In genomic region chr6:136654086-136654485, GRCh38 we compare ENCODE assay signal across 28 cellular contexts.
DNase-seq lines count a peak whose midpoint lies in the region; ATAC-seq and TF ChIP-seq lines count a peak whose summit lies in the region.
"Had no signal": no experiment of that assay in that cellular context is flagged by ENCODE, and none has a peak within 500 bp of the region (broad histone marks: within the 10 kb centered on the region; RNA-seq: fewer than 3 reads in every experiment).

No MANE protein-coding gene starts in this region.

- H3K27me3 Mint-ChIP-seq in CD4-positive, CD25-positive, alpha-beta regulatory T cell, result no peaks in the 10 kb centered on the region
- no peaks in the 10 kb centered on the region for H3K27me3 Mint-ChIP-seq in endodermal cell (ENCODE audit: insufficient read depth)
- H3K27me3 Mint-ChIP-seq in neural crest cell (ENCODE audit: low read depth), result no peaks in the 10 kb centered on the region
- H3K27me3 Mint-ChIP-seq: activated CD8-positive, alpha-beta memory T cell treated with anti-CD3 and anti-CD28 coated beads, Interleukin-2, amount 10 ng/mL, durations not matched to agents 7 days and 5 days; CD4-positive, alpha-beta memory T cell; stimulated activated memory B cell treated with anti-CD40 and anti-IgM and Interleukin-4, amounts not matched to agents 10 μg/mL and 1 μg/mL and 100 μg/mL, for 72 hours had no signal

- peak overlapping the region in 2 of 3 donors; percentile 15 to 57 for H3K27ac Mint-ChIP-seq in CD4-positive, CD25-positive, alpha-beta regulatory T cell
- H3K27ac Mint-ChIP-seq in endodermal cell (no peak overlapping the region), neural crest cell (ENCODE audit: unreplicated experiment) (no peak overlapping the region)
- H3K27ac Mint-ChIP-seq: activated CD8-positive, alpha-beta memory T cell treated with anti-CD3 and anti-CD28 coated beads, Interleukin-2, amount 10 ng/mL, durations not matched to agents 7 days and 5 days; activated naive CD4-positive, alpha-beta T cell treated with anti-CD3 and anti-CD28 coated beads for 36 hours; CD4-positive, alpha-beta memory T cell; natural killer cell; stimulated activated memory B cell treated with anti-CD40 and anti-IgM and Interleukin-4, amounts not matched to agents 10 μg/mL and 1 μg/mL and 100 μg/mL, for 72 hours had no signal

- peak overlapping the region; percentile 1 for H3K27ac ChIP-seq in CD4-positive, CD25-positive, alpha-beta regulatory T cell (ENCODE audit: insufficient read depth, low read length, poor library complexity, severe bottlenecking)
- no peak overlapping the region for H3K27ac ChIP-seq in endodermal cell (ENCODE audit: low read depth, low read length)
- no peak overlapping the region for H3K27ac ChIP-seq in vagina
- H3K27ac ChIP-seq: dorsolateral prefrontal cortex, HL-60, uterus had no signal

- POLR2A ChIA-PET in HEK293T (lab: Yijun Ruan, JAX), result no interaction called here

- TF ChIP-seq POLR2A in vagina (IDR thresholded peaks at IDR 0.05), result no peak

- H3K27me3 ChIP-seq in CD4-positive, CD25-positive, alpha-beta regulatory T cell (ENCODE audit: control insufficient read depth, insufficient read depth, low read length), result no peaks in the 10 kb centered on the region
- H3K27me3 ChIP-seq in endodermal cell (ENCODE audit: control insufficient read depth, insufficient read depth, low read length, poor library complexity, severe bottlenecking), result no peaks in the 10 kb centered on the region
- no peaks in the 10 kb centered on the region for H3K27me3 ChIP-seq in vagina
- H3K27me3 ChIP-seq: dorsolateral prefrontal cortex, uterus had no signal

- H3K4me3 ChIP-seq in CD4-positive, CD25-positive, alpha-beta regulatory T cell (ENCODE audit: low read depth, low read length), result no peak overlapping the region
- H3K4me3 ChIP-seq in endodermal cell (ENCODE audit: low read length) (no peak overlapping the region), vagina (no peak overlapping the region)
- H3K4me3 ChIP-seq: dorsolateral prefrontal cortex, uterus had no signal

- intact Hi-C loops in vagina (cut with DNase I), result no loop called here

- H3K9ac ChIP-seq in endodermal cell (ENCODE audit: extremely low read depth, low read length, poor library complexity, severe bottlenecking), result no peak overlapping the region

- WGBS in endodermal cell (ENCODE audit: insufficient coverage in 1 of 2, insufficient read length in 1 of 2), 2 experiments, result 90 to 100% methylated on average over 1 to 2 of the region's 2 CpGs

- no peak overlapping the region for H3K4me3 Mint-ChIP-seq in CD4-positive, CD25-positive, alpha-beta regulatory T cell
- H3K4me3 Mint-ChIP-seq in endodermal cell (no peak overlapping the region), neural crest cell (no peak overlapping the region)
- H3K4me3 Mint-ChIP-seq: activated CD8-positive, alpha-beta memory T cell treated with anti-CD3 and anti-CD28 coated beads, Interleukin-2, amount 10 ng/mL, durations not matched to agents 7 days and 5 days; activated naive CD4-positive, alpha-beta T cell treated with anti-CD3 and anti-CD28 coated beads for 36 hours; CD4-positive, alpha-beta memory T cell; natural killer cell; stimulated activated memory B cell treated with anti-CD40 and anti-IgM and Interleukin-4, amounts not matched to agents 10 μg/mL and 1 μg/mL and 100 μg/mL, for 72 hours had no signal

- no peaks in the 10 kb centered on the region for H3K9me3 Mint-ChIP-seq in CD4-positive, CD25-positive, alpha-beta regulatory T cell
- no peaks in the 10 kb centered on the region for H3K9me3 Mint-ChIP-seq in endodermal cell
- H3K9me3 Mint-ChIP-seq in neural crest cell, result no peaks in the 10 kb centered on the region
- H3K9me3 Mint-ChIP-seq: activated naive CD4-positive, alpha-beta T cell treated with anti-CD3 and anti-CD28 coated beads for 36 hours; natural killer cell; stimulated activated memory B cell treated with anti-CD40 and anti-IgM and Interleukin-4, amounts not matched to agents 10 μg/mL and 1 μg/mL and 100 μg/mL, for 72 hours had no signal

- no peaks in the 10 kb centered on the region for H3K9me3 ChIP-seq in CD4-positive, CD25-positive, alpha-beta regulatory T cell (ENCODE audit: control insufficient read depth in 2 of 2, low read length in 2 of 2)
- H3K9me3 ChIP-seq in endodermal cell (ENCODE audit: control insufficient read depth, low read length), result no peaks in the 10 kb centered on the region
- no peaks in the 10 kb centered on the region for H3K9me3 ChIP-seq in vagina
- H3K9me3 ChIP-seq: uterus had no signal

- TF ChIP-seq CTCF in endodermal cell (conservative IDR thresholded peaks at IDR 0.05) (peak; percentile 66), neural crest cell (conservative IDR thresholded peaks at IDR 0.05) (peak; percentile 45), vagina (IDR thresholded peaks at IDR 0.05) (no peak)

- peaks cover 67% of the 10 kb centered on the region for H3K36me3 ChIP-seq in CD4-positive, CD25-positive, alpha-beta regulatory T cell (ENCODE audit: control insufficient read depth, insufficient read depth, low read length)
- H3K36me3 ChIP-seq in endodermal cell (ENCODE audit: control insufficient read depth, insufficient read depth, low read length) (no peaks in the 10 kb centered on the region), vagina (no peaks in the 10 kb centered on the region)
- H3K36me3 ChIP-seq: uterus had no signal

- H3K4me1 ChIP-seq in CD4-positive, CD25-positive, alpha-beta regulatory T cell (ENCODE audit: control insufficient read depth, insufficient read depth, low read length, poor library complexity, severe bottlenecking), result no peaks in the 10 kb centered on the region
- H3K4me1 ChIP-seq in endodermal cell (ENCODE audit: control insufficient read depth, insufficient read depth, low read length), result no peaks in the 10 kb centered on the region
- no peaks in the 10 kb centered on the region for H3K4me1 ChIP-seq in vagina
- H3K4me1 ChIP-seq: uterus had no signal

- CTCF ChIA-PET in HEK293T (lab: Yijun Ruan, JAX), result interaction anchor here (5.1 kb wide), 1 partner anchor 10 kb away, joined by 22 read pairs; no protein-coding TSS in a partner anchor

- DNase-seq in CD4-positive, CD25-positive, alpha-beta regulatory T cell, result no peak
- peak; percentile 17 for DNase-seq in HEK293T (ENCODE audit: extremely low spot score)
- DNase-seq in endodermal cell, result no peak
- DNase-seq in neural crest cell (ENCODE audit: low read depth, low spot score), result no peak
- DNase-seq in anterior cingulate cortex (lab: John Stamatoyannopoulos, UW), result no peak
- DNase-seq in vagina (ENCODE audit: extremely low spot score in 2 of 2), result no peak
- DNase-seq: activated CD4-positive, alpha-beta T cell treated with anti-CD3 and anti-CD28 coated beads for 48 hours; activated CD8-positive, alpha-beta memory T cell treated with anti-CD3 and anti-CD28 coated beads, Interleukin-2, amount 10 ng/mL, durations not matched to agents 7 days and 5 days; activated naive CD4-positive, alpha-beta T cell treated with anti-CD3 and anti-CD28 coated beads for 36 hours; amygdala; CD4-positive, alpha-beta memory T cell; central memory CD4-positive, alpha-beta T cell; dorsolateral prefrontal cortex; GOT3; Kasumi-1; MV-4-11; natural killer cell; NCI-H146; NCI-H2171; NCI-H524; right cardiac atrium; RPMI8226; stimulated activated CD4-positive, alpha-beta T cell treated with anti-CD3 and anti-CD28 coated beads, Interleukin-4, amount 100 ng/mL, for 1 hour; T-helper 2 cell; uterus had no signal

- peaks cover 36% of the 10 kb centered on the region for H3K36me3 Mint-ChIP-seq in CD4-positive, CD25-positive, alpha-beta regulatory T cell
- no peaks in the 10 kb centered on the region for H3K36me3 Mint-ChIP-seq in endodermal cell (ENCODE audit: low read depth)
- H3K36me3 Mint-ChIP-seq in neural crest cell (ENCODE audit: low read depth), result no peaks in the 10 kb centered on the region

- ATAC-seq in CD4-positive, CD25-positive, alpha-beta regulatory T cell (ENCODE audit: low read depth in 2 of 2), result no peak
- no peak for ATAC-seq in GM21723 (IDR thresholded peaks at IDR 0.05; ENCODE audit: unreplicated experiment)
- ATAC-seq: activated CD8-positive, alpha-beta memory T cell treated with anti-CD3 and anti-CD28 coated beads, Interleukin-2, amount 10 ng/mL, durations not matched to agents 7 days and 5 days; natural killer cell; right cardiac atrium; stimulated activated memory B cell treated with anti-CD40 and anti-IgM and Interleukin-4, amounts not matched to agents 10 μg/mL and 1 μg/mL and 100 μg/mL, for 72 hours had no signal

- peaks cover 0 to 9% (median 5%) of the 10 kb centered on the region in 4 donors for H3K4me1 Mint-ChIP-seq in CD4-positive, CD25-positive, alpha-beta regulatory T cell
- H3K4me1 Mint-ChIP-seq in endodermal cell, result no peaks in the 10 kb centered on the region
- no peaks in the 10 kb centered on the region for H3K4me1 Mint-ChIP-seq in neural crest cell
- H3K4me1 Mint-ChIP-seq: natural killer cell; stimulated activated memory B cell treated with anti-CD40 and anti-IgM and Interleukin-4, amounts not matched to agents 10 μg/mL and 1 μg/mL and 100 μg/mL, for 72 hours had no signal

TF ChIP-seq in HEK293T, 16 proteins besides CTCF, POLR2A, EP300 and RAD21:
- TF ChIP-seq L3MBTL2 (conservative IDR thresholded peaks at IDR 0.05), result no peak
- no peak for TF ChIP-seq CTBP1 (IDR thresholded peaks at IDR 0.05; ENCODE audit: borderline replicate concordance)
- no peak for TF ChIP-seq ZNF384 (IDR thresholded peaks at IDR 0.05)
- no peak for TF ChIP-seq ELF4 (IDR thresholded peaks at IDR 0.05)

Comparison
In these comparisons a context has a peak if more than half of its experiments do, and no peak if none do; other contexts are left out.
1. H3K27ac Mint-ChIP-seq: peak in CD4-positive, CD25-positive, alpha-beta regulatory T cell (2 of 3); none in endodermal cell (single experiment) and neural crest cell (single experiment).
2. CTCF ChIP-seq: peak in endodermal cell (single experiment) and neural crest cell (single experiment); none in vagina (0 of 3).